In the genomic region with DNA sequence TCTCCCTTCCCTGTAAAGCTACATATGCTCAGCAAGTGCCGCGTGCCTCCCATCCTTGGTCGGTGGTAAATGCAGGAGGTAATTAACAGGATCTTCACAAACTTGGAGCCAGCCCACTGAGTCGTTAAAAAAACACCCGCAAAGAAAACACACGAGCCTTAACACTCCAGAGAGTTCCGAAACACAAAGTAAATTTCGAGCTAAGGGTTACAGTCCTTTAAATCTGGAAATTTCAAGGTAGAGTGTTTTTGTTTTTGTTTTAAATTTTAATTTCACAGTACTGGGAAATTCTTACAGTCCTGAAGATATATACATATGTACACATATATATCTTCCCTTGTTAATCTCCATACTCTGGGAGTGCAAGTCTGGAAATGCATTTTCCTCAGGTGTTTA, we compare ENCODE assay signal across 8 cellular contexts. TPM values are rescaled to one million over a fixed set of nuclear protein-coding genes. Genes with fewer than 3 reads are reported as not detected.
DNase-seq lines count a peak whose midpoint lies in the region; ATAC-seq and TF ChIP-seq lines count a peak whose summit lies in the region.

No MANE protein-coding gene starts in this region.

- TF ChIP-seq CTCF in AG10803 (conservative IDR thresholded peaks at IDR 0.05; ENCODE audit: low read length) (no peak), breast epithelium (IDR thresholded peaks at IDR 0.05) (no peak)

- intact Hi-C loops in breast epithelium (cut with DNase I; ENCODE audit: low total_unique reads) = no loop called here

- H3K36me3 ChIP-seq in breast epithelium = no peaks in the 10 kb centered on the region
- H3K36me3 ChIP-seq in mucosa of stomach (ENCODE audit: control insufficient read depth, insufficient read depth, low read length) = no peaks in the 10 kb centered on the region

- peak overlapping the region; percentile 98 for H3K9ac ChIP-seq in mucosa of stomach (ENCODE audit: low read length)

- no peak for DNase-seq in AG10803 (ENCODE audit: low read depth)
- DNase-seq in breast epithelium (ENCODE audit: low spot score in 2 of 2) = no peak
- no peak for DNase-seq in T1000 (lab: John Stamatoyannopoulos, UW)
- DNase-seq in central memory CD4-positive, alpha-beta T cell = no peak
- no peak for DNase-seq in COR-L47 (lab: John Stamatoyannopoulos, UW)

- H3K4me3 ChIP-seq in AG10803 (ENCODE audit: low read length) (peak overlapping the region; percentile 72), breast epithelium (peak overlapping the region; percentile 85 to 94 (median 89)), mucosa of stomach (ENCODE audit: low read length) (peak overlapping the region; percentile 80)

- H3K4me1 ChIP-seq in breast epithelium (no peaks in the 10 kb centered on the region), mucosa of stomach (ENCODE audit: control insufficient read depth, insufficient read depth, low read length) (no peaks in the 10 kb centered on the region)

- ATAC-seq in HG02678 (IDR thresholded peaks at IDR 0.05; ENCODE audit: unreplicated experiment) (peak; percentile 1), GM18861 (IDR thresholded peaks at IDR 0.05; ENCODE audit: unreplicated experiment) (no peak)

- H3K27ac ChIP-seq in breast epithelium = peak overlapping the region; percentile 98 to 100

- no peaks in the 10 kb centered on the region for H3K27me3 ChIP-seq in breast epithelium
- no peaks in the 10 kb centered on the region for H3K27me3 ChIP-seq in mucosa of stomach (ENCODE audit: control insufficient read depth, insufficient read depth, low read length)

- H3K9me3 ChIP-seq in breast epithelium (no peaks in the 10 kb centered on the region), mucosa of stomach (ENCODE audit: control insufficient read depth, low read length) (no peaks in the 10 kb centered on the region)

- no peak for TF ChIP-seq POLR2A in breast epithelium (IDR thresholded peaks at IDR 0.05)

RNA-seq across cellular contexts. Expression of gene ST7, which starts 1.1 kb away (rescaled TPM):
- total RNA-seq in breast epithelium = 10 to 100 TPM; 24.3 to 41.4 (median 27.5) TPM
